In the genomic region with DNA sequence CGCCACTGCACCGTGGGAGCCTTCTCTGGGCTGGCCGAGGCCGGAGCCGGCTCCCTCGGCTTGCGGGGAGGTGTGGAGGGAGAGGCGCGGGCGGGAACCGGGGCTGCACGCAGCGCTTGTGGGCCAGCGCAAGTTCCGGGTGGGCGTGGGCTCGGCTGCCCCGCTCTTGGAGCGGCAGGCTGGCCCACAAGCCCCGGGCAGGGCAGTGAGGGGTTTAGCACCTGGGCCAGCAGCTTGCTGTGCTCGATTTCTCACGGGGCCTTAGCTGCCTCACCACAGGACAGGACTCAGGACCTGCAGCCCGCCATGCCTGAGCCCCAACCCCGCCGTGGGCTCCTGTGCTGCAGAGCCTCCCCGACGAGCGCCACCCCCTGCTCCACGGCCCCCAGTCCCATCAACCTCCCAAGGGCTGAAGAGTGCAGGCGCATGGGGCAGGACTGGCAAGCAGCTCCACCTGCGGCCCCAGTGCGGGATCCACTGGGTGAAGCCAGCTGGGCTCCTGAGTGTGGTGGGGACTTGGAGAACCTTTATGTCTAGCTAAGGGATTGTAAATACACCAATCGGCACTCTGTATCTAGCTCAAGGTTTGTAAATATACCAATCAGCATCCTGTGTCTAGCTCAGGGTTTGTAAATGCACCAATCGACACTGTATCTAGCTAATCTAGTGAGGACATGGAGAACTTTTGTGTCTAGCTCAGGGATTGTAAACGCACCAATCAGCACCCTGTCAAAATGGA, we compare ENCODE assay signal across 2 cellular contexts. TPM values are rescaled to one million over a fixed set of nuclear protein-coding genes. Genes with fewer than 3 reads are reported as not detected.
"Had no signal": no experiment of that assay in that cellular context is flagged by ENCODE, and none has a peak within 500 bp of the region (broad histone marks: within the 10 kb centered on the region; RNA-seq: fewer than 3 reads in every experiment).

No MANE protein-coding gene starts in this region.

RNA-seq across cellular contexts. Expression of a gene that starts 26.6 kb away (rescaled TPM):
- total RNA-seq: cardiac muscle cell, SK-MEL-5 had no signal
